ENCODE assay signal across 17 cellular contexts in the genomic region with DNA sequence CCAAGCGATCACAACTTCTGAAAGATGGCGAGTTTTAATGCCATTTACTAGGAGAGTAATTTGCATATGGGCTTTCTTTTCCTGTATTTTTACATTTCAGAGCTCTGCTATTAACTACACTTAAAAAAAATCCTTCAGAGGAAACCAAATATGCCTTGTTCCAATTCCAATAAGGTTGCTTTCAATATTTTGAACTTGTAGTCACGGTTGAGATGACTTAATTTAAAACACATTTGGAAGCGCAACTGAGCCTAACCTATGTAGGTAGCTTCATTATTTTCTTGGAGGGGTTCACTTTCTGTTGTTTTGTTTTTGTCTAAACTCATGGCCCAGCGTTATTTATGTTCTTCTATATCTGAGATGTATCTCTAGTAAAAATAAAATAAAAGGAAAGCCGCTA.
DNase-seq lines count a peak whose midpoint lies in the region; ATAC-seq and TF ChIP-seq lines count a peak whose summit lies in the region.
"Had no signal": no experiment of that assay in that cellular context is flagged by ENCODE, and none has a peak within 500 bp of the region (broad histone marks: within the 10 kb centered on the region; RNA-seq: fewer than 3 reads in every experiment).

No MANE protein-coding gene starts in this region.

- peak overlapping the region; percentile 49; the same call in 1 of the 2 replicates for H2AFZ ChIP-seq in GM23338
- H2AFZ ChIP-seq: GM23248 had no signal

- no peaks in the 10 kb centered on the region; the same call in 2 of the 3 replicates for H3K9me3 Mint-ChIP-seq in GM23338
- H3K9me3 Mint-ChIP-seq: CD8-positive, alpha-beta T cell; H9 had no signal

- H3K4me1 Mint-ChIP-seq in GM23338: peaks cover 4% of the 10 kb centered on the region
- H3K4me1 Mint-ChIP-seq: B cell; CD4-positive, CD25-positive, alpha-beta regulatory T cell had no signal

- H3K27me3 ChIP-seq in GM23338 (ENCODE audit: insufficient read depth) (no peaks in the 10 kb centered on the region), SJCRH30 (no peaks in the 10 kb centered on the region)
- H3K27me3 ChIP-seq: BLaER1 had no signal

- no peak overlapping the region for H3K4me2 ChIP-seq in GM23338
- H3K4me2 ChIP-seq: BLaER1 had no signal

- H3K36me3 ChIP-seq in GM23338 (ENCODE audit: insufficient read depth) (no peaks in the 10 kb centered on the region), SJCRH30 (peaks cover 5% of the 10 kb centered on the region; the same call in 1 of the 2 replicates)
- H3K36me3 ChIP-seq: BLaER1 had no signal

- no peak for ATAC-seq in GM23338
- ATAC-seq in HG02870 (IDR thresholded peaks at IDR 0.05; ENCODE audit: unreplicated experiment): no peak
- ATAC-seq: CD8-positive, alpha-beta T cell had no signal

- DNase-seq in GM23338 (ENCODE audit: low spot score): no peak
- DNase-seq in SJCRH30: no peak
- DNase-seq in fibroblast of gingiva (ENCODE audit: low read depth): peak; percentile 38
- DNase-seq in occipital lobe (lab: John Stamatoyannopoulos, UW): no peak
- DNase-seq in ecto neural progenitor cell (ENCODE audit: low spot score): no peak
- DNase-seq: Caco-2; CD4-positive, CD25-positive, alpha-beta regulatory T cell; CD8-positive, alpha-beta T cell; DMS153; DND-41; GM23248; H9 had no signal

- no peaks in the 10 kb centered on the region for H3K4me1 ChIP-seq in GM23338 (ENCODE audit: insufficient read depth)
- H3K4me1 ChIP-seq in SJCRH30: peaks cover 7% of the 10 kb centered on the region; the same call in 1 of the 2 replicates
- H3K4me1 ChIP-seq: BLaER1, Caco-2 had no signal

- H3K9me3 ChIP-seq in SJCRH30 (replicated peaks): no peaks in the 10 kb centered on the region
- H3K9me3 ChIP-seq: BLaER1 had no signal

- H3K27ac ChIP-seq in GM23338 (ENCODE audit: low read depth): no peak overlapping the region
- peak overlapping the region; percentile 5; the same call in 1 of the 2 replicates for H3K27ac ChIP-seq in SJCRH30
- H3K27ac ChIP-seq: 22Rv1, BLaER1, C4-2B had no signal

- no peak overlapping the region for H3K4me3 Mint-ChIP-seq in GM23338
- H3K4me3 Mint-ChIP-seq: B cell; CD4-positive, CD25-positive, alpha-beta regulatory T cell; CD8-positive, alpha-beta T cell; H9 had no signal

- no peak for TF ChIP-seq CTCF in GM23338 (conservative IDR thresholded peaks at IDR 0.05; ENCODE audit: low read depth in 2 of 2)

- no peaks in the 10 kb centered on the region for H3K36me3 Mint-ChIP-seq in GM23338 (ENCODE audit: low read depth)
- H3K36me3 Mint-ChIP-seq: CD4-positive, CD25-positive, alpha-beta regulatory T cell; CD8-positive, alpha-beta T cell had no signal

- no peaks in the 10 kb centered on the region for H3K79me2 ChIP-seq in GM23338 (replicated peaks; ENCODE audit: insufficient read depth)

- H3K4me3 ChIP-seq in GM23338 (no peak overlapping the region), SJCRH30 (no peak overlapping the region)
- H3K4me3 ChIP-seq: BLaER1, GM23248 had no signal

- no peaks in the 10 kb centered on the region for H4K20me1 ChIP-seq in GM23338 (replicated peaks; ENCODE audit: insufficient read depth)
- H4K20me1 ChIP-seq: BLaER1 had no signal

- no peak overlapping the region for H3K27ac Mint-ChIP-seq in GM23338
- H3K27ac Mint-ChIP-seq: B cell; CD4-positive, CD25-positive, alpha-beta regulatory T cell; CD8-positive, alpha-beta T cell; H9 had no signal

- no peaks in the 10 kb centered on the region for H3F3A ChIP-seq in GM23338 (replicated peaks; ENCODE audit: low read depth)

- no peaks in the 10 kb centered on the region for H3K27me3 Mint-ChIP-seq in GM23338 (ENCODE audit: insufficient read depth, low read depth, poor library complexity)

- peaks cover 9% of the 10 kb centered on the region; the same call in 1 of the 2 replicates for H3K9me2 ChIP-seq in GM23338 (ENCODE audit: insufficient read depth)

TF ChIP-seq in GM23338, 12 proteins besides CTCF, POLR2A, EP300 and RAD21 (continues in another document):
- TF ChIP-seq NANOG (IDR thresholded peaks at IDR 0.05; ENCODE audit: borderline replicate concordance): no peak
- TF ChIP-seq EZH2 (IDR thresholded peaks at IDR 0.05; ENCODE audit: low read depth, unreplicated experiment): no peak
- no peak for TF ChIP-seq ETS1 (IDR thresholded peaks at IDR 0.05)
- no peak for TF ChIP-seq POLR2AphosphoS5 (IDR thresholded peaks at IDR 0.05; ENCODE audit: low read depth)
- no peak for TF ChIP-seq EZH2phosphoT487 (IDR thresholded peaks at IDR 0.05; ENCODE audit: unreplicated experiment)
- TF ChIP-seq REST (IDR thresholded peaks at IDR 0.05; ENCODE audit: unreplicated experiment): no peak
- no peak for TF ChIP-seq ZNF331 (CRISPR knock-in tag; IDR thresholded peaks at IDR 0.05; ENCODE audit: low read depth)
- TF ChIP-seq STAT1 (IDR thresholded peaks at IDR 0.05; ENCODE audit: unreplicated experiment): no peak
